ENCODE assay signal across 17 cellular contexts in genomic region chr4:73447701-73448100, GRCh38. TPM values are rescaled to one million over a fixed set of nuclear protein-coding genes. Genes with fewer than 3 reads are reported as not detected.
"Had no signal": no experiment of that assay in that cellular context is flagged by ENCODE, and none has a peak within 500 bp of the region (broad histone marks: within the 10 kb centered on the region; RNA-seq: fewer than 3 reads in every experiment).

No MANE protein-coding gene starts in this region.

- H3K27ac Mint-ChIP-seq: activated CD4-positive, alpha-beta memory T cell treated with anti-CD3 and anti-CD28 coated beads for 36 hours; activated T-cell treated with anti-CD3 and anti-CD28 coated beads, Interleukin-2, amount 50 U/mL, for 72 hours; naive thymus-derived CD4-positive, alpha-beta T cell; progenitor cell of endocrine pancreas; stimulated activated effector memory CD8-positive, alpha-beta T cell treated with anti-CD3 and anti-CD28 coated beads, Interleukin-12 subunit alpha, Interleukin-12 subunit beta, amount 100 ng/mL, for 72 hours had no signal

- H3K4me3 Mint-ChIP-seq: activated CD4-positive, alpha-beta memory T cell treated with anti-CD3 and anti-CD28 coated beads for 36 hours; activated T-cell treated with anti-CD3 and anti-CD28 coated beads, Interleukin-2, amount 50 U/mL, for 72 hours; naive thymus-derived CD4-positive, alpha-beta T cell; stimulated activated effector memory CD8-positive, alpha-beta T cell treated with anti-CD3 and anti-CD28 coated beads, Interleukin-12 subunit alpha, Interleukin-12 subunit beta, amount 100 ng/mL, for 72 hours had no signal

- H3K36me3 Mint-ChIP-seq: activated CD4-positive, alpha-beta memory T cell treated with anti-CD3 and anti-CD28 coated beads for 36 hours; naive thymus-derived CD4-positive, alpha-beta T cell; stimulated activated effector memory CD8-positive, alpha-beta T cell treated with anti-CD3 and anti-CD28 coated beads, Interleukin-12 subunit alpha, Interleukin-12 subunit beta, amount 100 ng/mL, for 72 hours had no signal

- H3K9me3 Mint-ChIP-seq: activated CD4-positive, alpha-beta memory T cell treated with anti-CD3 and anti-CD28 coated beads for 36 hours; activated T-cell treated with anti-CD3 and anti-CD28 coated beads, Interleukin-2, amount 50 U/mL, for 72 hours; naive thymus-derived CD4-positive, alpha-beta T cell; stimulated activated effector memory CD8-positive, alpha-beta T cell treated with anti-CD3 and anti-CD28 coated beads, Interleukin-12 subunit alpha, Interleukin-12 subunit beta, amount 100 ng/mL, for 72 hours had no signal

- H3K36me3 ChIP-seq: ascending aorta, thyroid gland had no signal

- H3K4me1 Mint-ChIP-seq: naive thymus-derived CD4-positive, alpha-beta T cell; stimulated activated effector memory CD8-positive, alpha-beta T cell treated with anti-CD3 and anti-CD28 coated beads, Interleukin-12 subunit alpha, Interleukin-12 subunit beta, amount 100 ng/mL, for 72 hours had no signal

- DNase-seq: activated CD4-positive, alpha-beta memory T cell treated with anti-CD3 and anti-CD28 coated beads for 36 hours; activated CD4-positive, alpha-beta T cell treated with anti-CD3 and anti-CD28 coated beads for 1 hour; activated gamma-delta T cell treated with Interleukin-2 at 50 U/mL for 16 hours; activated T-cell treated with anti-CD3 and anti-CD28 coated beads, Interleukin-2, amount 50 U/mL, for 72 hours; central memory CD4-positive, alpha-beta T cell; effector CD4-positive, alpha-beta T cell; left colon; naive thymus-derived CD4-positive, alpha-beta T cell; right cardiac atrium; thyroid gland had no signal

- H3K27me3 Mint-ChIP-seq: progenitor cell of endocrine pancreas had no signal

- H3K4me1 ChIP-seq: thyroid gland had no signal

- H3K4me3 ChIP-seq: ascending aorta, coronary artery, thyroid gland had no signal

- H3K27ac ChIP-seq: ascending aorta, coronary artery, thyroid gland had no signal

- ATAC-seq: left colon; naive thymus-derived CD4-positive, alpha-beta T cell; right cardiac atrium; stimulated activated effector memory CD8-positive, alpha-beta T cell treated with anti-CD3 and anti-CD28 coated beads, Interleukin-12 subunit alpha, Interleukin-12 subunit beta, amount 100 ng/mL, for 72 hours had no signal

- H3K9me3 ChIP-seq: ascending aorta, thyroid gland had no signal

- H3K27me3 ChIP-seq: ascending aorta, thyroid gland had no signal

RNA-seq across cellular contexts. Expression of gene AFP, which starts 11.7 kb away (rescaled TPM):
- total RNA-seq: activated CD4-positive, alpha-beta memory T cell treated with anti-CD3 and anti-CD28 coated beads for 36 hours; activated T-cell treated with anti-CD3 and anti-CD28 coated beads, Interleukin-2, amount 50 U/mL, for 72 hours; ascending aorta; left colon; lung microvascular endothelial cell; mononuclear cell; naive thymus-derived CD4-positive, alpha-beta T cell; right cardiac atrium; T-helper 2 cell treated with Interferon-gamma antibody and Interleukin-4, amounts not matched to agents 100 ng/mL and 5 ng/mL, for 36 hours; thyroid gland had no signal
- polyA plus RNA-seq: naive thymus-derived CD4-positive, alpha-beta T cell; right cardiac atrium had no signal

RNA-seq across cellular contexts. Expression of gene AFM, which starts 33.8 kb away (rescaled TPM):
- total RNA-seq: activated CD4-positive, alpha-beta memory T cell treated with anti-CD3 and anti-CD28 coated beads for 36 hours; activated T-cell treated with anti-CD3 and anti-CD28 coated beads, Interleukin-2, amount 50 U/mL, for 72 hours; ascending aorta; left colon; lung microvascular endothelial cell; mononuclear cell; naive thymus-derived CD4-positive, alpha-beta T cell; right cardiac atrium; T-helper 2 cell treated with Interferon-gamma antibody and Interleukin-4, amounts not matched to agents 100 ng/mL and 5 ng/mL, for 36 hours; thyroid gland had no signal
- polyA plus RNA-seq: naive thymus-derived CD4-positive, alpha-beta T cell; right cardiac atrium had no signal

RNA-seq across cellular contexts. Expression of gene ALB, which starts 43.6 kb away (rescaled TPM):
- total RNA-seq: activated CD4-positive, alpha-beta memory T cell treated with anti-CD3 and anti-CD28 coated beads for 36 hours; left colon; lung microvascular endothelial cell; T-helper 2 cell treated with Interferon-gamma antibody and Interleukin-4, amounts not matched to agents 100 ng/mL and 5 ng/mL, for 36 hours had no signal
- polyA plus RNA-seq: naive thymus-derived CD4-positive, alpha-beta T cell had no signal
